In the genomic region with DNA sequence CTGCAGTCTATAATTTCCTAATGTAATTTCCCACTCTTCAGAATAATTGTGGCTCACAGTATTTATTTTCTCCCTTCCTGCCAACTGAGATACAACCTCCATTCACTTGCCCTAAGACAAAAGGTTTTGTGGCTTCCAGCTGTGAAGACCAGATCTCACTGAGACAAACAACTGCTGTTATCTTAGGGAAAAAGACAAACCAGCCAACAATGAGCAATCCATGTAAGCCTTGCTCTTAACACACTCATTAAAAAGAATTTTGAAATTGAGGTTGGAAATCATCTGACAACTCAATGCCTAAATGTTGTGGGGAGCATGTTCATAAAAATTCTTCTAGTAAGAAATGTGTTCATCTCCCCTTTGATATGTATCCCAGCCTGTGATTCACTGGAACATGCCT, we compare ENCODE assay signal across 11 cellular contexts.
DNase-seq lines count a peak whose midpoint lies in the region; TF ChIP-seq lines count a peak whose summit lies in the region.
"Had no signal": no experiment of that assay in that cellular context is flagged by ENCODE, and none has a peak within 500 bp of the region (broad histone marks: within the 10 kb centered on the region; RNA-seq: fewer than 3 reads in every experiment).

No MANE protein-coding gene starts in this region.

- H3K4me3 Mint-ChIP-seq in nephron (peak overlapping the region in 1 of 3 experiments; percentile 5), nephron progenitor cell (no peak overlapping the region)
- H3K4me3 Mint-ChIP-seq: T-helper 1 cell treated with Interleukin-12 subunit alpha and Interleukin-12 subunit beta and Interleukin-4 antibody, amounts not matched to agents 30 μg/mL and 1 μg/mL, for 36 hours had no signal

- DNase-seq in EH (ENCODE audit: low read depth), result peak; percentile 72
- DNase-seq in NCI-H1417 treated with DMSO at 0.1 percent for 48 hours (lab: John Stamatoyannopoulos, UW), result peak; percentile 44
- peak; percentile 93 for DNase-seq in choroid plexus epithelial cell (ENCODE audit: low read depth)
- DNase-seq in cerebellar cortex (ENCODE audit: low spot score), result no peak
- DNase-seq in KG1 (lab: John Stamatoyannopoulos, UW), result no peak
- no peak for DNase-seq in erythroblast (lab: John Stamatoyannopoulos, UW)
- DNase-seq in nephron progenitor cell, result no peak
- DNase-seq: stimulated activated CD4-positive, alpha-beta T cell treated with anti-CD3 and anti-CD28 coated beads, Interleukin-2, amount 100 ng/mL, for 48 hours had no signal

- H3K4me1 Mint-ChIP-seq in nephron (peaks cover 51% of the 10 kb centered on the region), nephron progenitor cell (peaks cover 43% of the 10 kb centered on the region)

- H3K27me3 Mint-ChIP-seq in nephron (ENCODE audit: low read depth) (no peaks in the 10 kb centered on the region), nephron progenitor cell (ENCODE audit: low read depth, poor library complexity) (no peaks in the 10 kb centered on the region)

- H3K9me3 Mint-ChIP-seq in nephron (no peaks in the 10 kb centered on the region), nephron progenitor cell (peaks cover 4% of the 10 kb centered on the region)
- H3K9me3 Mint-ChIP-seq: T-helper 1 cell treated with Interleukin-12 subunit alpha and Interleukin-12 subunit beta and Interleukin-4 antibody, amounts not matched to agents 30 μg/mL and 1 μg/mL, for 36 hours had no signal

- TF ChIP-seq CTCF in choroid plexus epithelial cell (conservative IDR thresholded peaks at IDR 0.05; ENCODE audit: low read depth, low read length) (no peak), nephron (IDR thresholded peaks at IDR 0.05; ENCODE audit: unreplicated experiment in 3 of 3) (no peak), nephron progenitor cell (IDR thresholded peaks at IDR 0.05) (no peak)

- H3K36me3 Mint-ChIP-seq in nephron (ENCODE audit: low read depth) (no peaks in the 10 kb centered on the region), nephron progenitor cell (ENCODE audit: low read depth) (no peaks in the 10 kb centered on the region)

- H3K27ac Mint-ChIP-seq in nephron (peak overlapping the region; percentile 49 to 82 (median 76)), nephron progenitor cell (no peak overlapping the region)
- H3K27ac Mint-ChIP-seq: T-helper 1 cell treated with Interleukin-12 subunit alpha and Interleukin-12 subunit beta and Interleukin-4 antibody, amounts not matched to agents 30 μg/mL and 1 μg/mL, for 36 hours had no signal

- H3K4me3 ChIP-seq in choroid plexus epithelial cell (ENCODE audit: low read depth, low read length), result no peak overlapping the region
- H3K4me3 ChIP-seq: BLaER1 treated with 17β-estradiol and CSF1 and Interleukin-3, amounts not matched to agents 10 nM and 100 nM had no signal

- TF ChIP-seq POLR2A in erythroblast (IDR thresholded peaks at IDR 0.05; ENCODE audit: low read length), result no peak

Comparison
In these comparisons a context has a peak if more than half of its experiments do, and no peak if none do; other contexts are left out.
1. DNase-seq: peak in EH (single experiment), NCI-H1417 treated with DMSO at 0.1 percent for 48 hours (single experiment) and choroid plexus epithelial cell (single experiment); none in cerebellar cortex (single experiment), KG1 (single experiment), erythroblast (0 of 2) and nephron progenitor cell (single experiment).